ENCODE assay signal across 17 cellular contexts in the genomic region with DNA sequence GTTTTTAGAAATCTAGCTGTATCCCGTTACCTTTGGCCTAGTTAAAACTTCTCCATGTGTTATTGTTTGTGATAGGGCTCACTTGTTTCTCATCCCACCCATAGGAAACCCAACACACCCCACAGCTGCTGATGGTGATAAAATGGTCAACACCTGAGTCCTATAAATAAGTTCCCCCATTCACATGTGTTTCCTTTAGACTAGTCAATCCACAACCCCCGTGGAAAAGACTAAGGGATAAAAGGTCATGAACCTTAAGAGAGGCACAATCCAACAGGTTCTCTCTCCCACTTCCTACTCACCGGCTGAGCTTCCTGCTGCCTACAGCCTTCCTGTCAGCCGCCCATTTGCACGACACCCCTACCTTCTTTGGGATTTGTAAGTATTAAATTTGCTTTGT.
DNase-seq lines count a peak whose midpoint lies in the region; ATAC-seq and TF ChIP-seq lines count a peak whose summit lies in the region.
"Had no signal": no experiment of that assay in that cellular context is flagged by ENCODE, and none has a peak within 500 bp of the region (broad histone marks: within the 10 kb centered on the region; RNA-seq: fewer than 3 reads in every experiment).

No MANE protein-coding gene starts in this region.

- H3K4me3 Mint-ChIP-seq in H9 (no peak overlapping the region), WTC11 (no peak overlapping the region)
- H3K4me3 Mint-ChIP-seq: CD4-positive, alpha-beta T cell had no signal

- no peaks in the 10 kb centered on the region for H3K23me2 ChIP-seq in H9 (ENCODE audit: insufficient read length, low read depth, low read length, poor library complexity, severe bottlenecking)

- H4K20me1 ChIP-seq in H9 (ENCODE audit: control insufficient read depth, insufficient read depth, insufficient read length) = no peaks in the 10 kb centered on the region

- TF ChIP-seq CTCF in H9 (conservative IDR thresholded peaks at IDR 0.05) (no peak), WTC11 (IDR thresholded peaks at IDR 0.05) (no peak)

- no peak overlapping the region for H2BK12ac ChIP-seq in H9 (ENCODE audit: insufficient read length, low read depth, low read length)

- H3K4me2 ChIP-seq in H9 (ENCODE audit: insufficient read depth, insufficient read length, low read length) = no peak overlapping the region

- no peak overlapping the region for H2AFZ ChIP-seq in H9 (ENCODE audit: low read length)

- H3K4ac ChIP-seq in H9 (ENCODE audit: low read depth, low read length) = no peak overlapping the region

- no peak overlapping the region for H4K5ac ChIP-seq in H9 (ENCODE audit: insufficient read length, low read depth, low read length)

- H2BK15ac ChIP-seq in H9 (ENCODE audit: low read depth, low read length) = no peak overlapping the region

- H2BK20ac ChIP-seq in H9 (ENCODE audit: low read depth, low read length, poor library complexity, severe bottlenecking) = no peak overlapping the region

- H2BK120ac ChIP-seq in H9 (ENCODE audit: low read depth, low read length, poor library complexity, severe bottlenecking) = no peak overlapping the region

- CTCF ChIA-PET in WTC11 (lab: Charles Lee) = interaction anchor here (1.0 to 1.5 kb wide), 2 partner anchors 11 to 17 kb away, joined by 4 read pairs; no protein-coding TSS in a partner anchor

- no peak overlapping the region for H3K23ac ChIP-seq in H9 (ENCODE audit: insufficient read length, low read depth, low read length)

- H3K4me1 Mint-ChIP-seq in H9 (peaks cover 14 to 17% of the 10 kb centered on the region in 2 experiments), WTC11 (peaks cover 19% of the 10 kb centered on the region)

- H2AK5ac ChIP-seq in H9 (ENCODE audit: insufficient read length, low read length) = no peak overlapping the region

- H3K36me3 Mint-ChIP-seq in H9 (ENCODE audit: insufficient read depth in 1 of 3, low read depth in 3 of 3) = no peaks in the 10 kb centered on the region
- no peaks in the 10 kb centered on the region for H3K36me3 Mint-ChIP-seq in WTC11

- H3K79me2 ChIP-seq in H9 (ENCODE audit: insufficient read depth, low read length) = no peaks in the 10 kb centered on the region

- no peak overlapping the region for H3K27ac ChIP-seq in H9 (ENCODE audit: insufficient read length, low read depth, low read length)
- H3K27ac ChIP-seq: C4-2B, HL-60 had no signal

- H3K27ac Mint-ChIP-seq in H9 (peak overlapping the region in 2 of 3 experiments; percentile 1 to 59; a peak in 2 of 7 replicates), WTC11 (no peak overlapping the region)
- H3K27ac Mint-ChIP-seq: CD4-positive, alpha-beta T cell had no signal

- H3T11ph ChIP-seq in H9 (ENCODE audit: low read length) = no peak overlapping the region

- H4K8ac ChIP-seq in H9 (replicated peaks; ENCODE audit: insufficient read length, low read depth, low read length) = no peak overlapping the region

- no peak overlapping the region for H3K56ac ChIP-seq in H9 (ENCODE audit: insufficient read length, low read depth, low read length)

- no peaks in the 10 kb centered on the region for H3K27me3 Mint-ChIP-seq in H9 (ENCODE audit: low read depth)
- H3K27me3 Mint-ChIP-seq in WTC11 (ENCODE audit: low read depth) = no peaks in the 10 kb centered on the region; the same call in 1 of the 2 replicates
- H3K27me3 Mint-ChIP-seq: CD4-positive, alpha-beta T cell had no signal

- H3K4me1 ChIP-seq in H9 (ENCODE audit: insufficient read depth, low read length) = peaks cover 7% of the 10 kb centered on the region; the same call in 1 of the 2 replicates
- H3K4me1 ChIP-seq: Caco-2 had no signal

- H4K91ac ChIP-seq in H9 (ENCODE audit: insufficient read length, low read depth, low read length) = no peak overlapping the region

- H3K18ac ChIP-seq in H9 (ENCODE audit: insufficient read length, low read depth, low read length) = no peak overlapping the region

- no peak overlapping the region for H2BK5ac ChIP-seq in H9 (ENCODE audit: insufficient read length, low read length)

- POLR2A ChIA-PET in WTC11 (lab: Charles Lee) = no interaction called here

- ATAC-seq in WTC11 (peak; percentile 46), GM21367 (IDR thresholded peaks at IDR 0.05; ENCODE audit: unreplicated experiment) (no peak)
- ATAC-seq: K562 had no signal

- WGBS in H9 (ENCODE audit: extremely low coverage, insufficient read length, low lambda C conversion rate) = no CpG with 5 or more reads among the region's 5 CpGs

- H3K9me3 Mint-ChIP-seq in H9 (no peaks in the 10 kb centered on the region), WTC11 (no peaks in the 10 kb centered on the region)

- no peak for DNase-seq in H9
- DNase-seq in WTC11 (ENCODE audit: low spot score) = no peak
- DNase-seq in left kidney (ENCODE audit: low read depth, low spot score) = peak; percentile 86
- DNase-seq in DMS53 treated with DMSO at 0.1 percent for 48 hours (lab: John Stamatoyannopoulos, UW; ENCODE audit: unreplicated experiment) = no peak
- no peak for DNase-seq in NCI-H510A (lab: John Stamatoyannopoulos, UW)
- DNase-seq: ACHN; AML-193; Caco-2; CD4-positive, alpha-beta T cell; DMS79; GDM1; HCEC 1CT; IMR-90 had no signal

- H3K14ac ChIP-seq in H9 (ENCODE audit: insufficient read depth, low read length) = no peak overlapping the region

- H3K9me3 ChIP-seq in H9 (ENCODE audit: control insufficient read depth, low read depth, low read length) = no peaks in the 10 kb centered on the region
- H3K9me3 ChIP-seq: Caco-2 had no signal

- H3K9ac ChIP-seq in H9 (ENCODE audit: extremely low read depth, insufficient read length, low read length) = no peak overlapping the region

- H3K79me1 ChIP-seq in H9 (ENCODE audit: insufficient read depth, low read depth, low read length, poor library complexity, severe bottlenecking) = no peaks in the 10 kb centered on the region

- no peaks in the 10 kb centered on the region for H3K27me3 ChIP-seq in H9 (ENCODE audit: insufficient read depth, low read length)

TF ChIP-seq in WTC11, 78 proteins besides CTCF, POLR2A, EP300 and RAD21:
- TF ChIP-seq GRHL2 (CRISPR knock-in tag; IDR thresholded peaks at IDR 0.05; ENCODE audit: insufficient replicate concordance, severe bottlenecking) (no peak), GABPB1 (CRISPR knock-in tag; IDR thresholded peaks at IDR 0.05) (no peak), MXD4 (CRISPR knock-in tag; IDR thresholded peaks at IDR 0.05; ENCODE audit: borderline replicate concordance) (no peak), TP53 (CRISPR knock-in tag; IDR thresholded peaks at IDR 0.05) (0 out of 2 replicates have a peak, but pooled peaks have one; percentile 32), TEAD4 (CRISPR knock-in tag; IDR thresholded peaks at IDR 0.05) (no peak)
